In genomic region chr12:57894577-57895292, GRCh38 we compare ENCODE assay signal across 9 cellular contexts. TPM values are rescaled to one million over a fixed set of nuclear protein-coding genes. Genes with fewer than 3 reads are reported as not detected.
DNase-seq lines count a peak whose midpoint lies in the region; ATAC-seq, FAIRE-seq and TF ChIP-seq lines count a peak whose summit lies in the region.
"Had no signal": no experiment of that assay in that cellular context is flagged by ENCODE, and none has a peak within 500 bp of the region (broad histone marks: within the 10 kb centered on the region; RNA-seq: fewer than 3 reads in every experiment).

No MANE protein-coding gene starts in this region.

- 80 to 83% methylated on average over 5 of the region's 5 CpGs for WGBS in pancreas, 2 donors
- WGBS in lower leg skin, 2 donors = 31 to 45% methylated on average over 5 of the region's 5 CpGs

- intact Hi-C loops in colonic mucosa (cut with DNase I) (no loop called here), pancreas (cut with DNase I) (no loop called here), lower leg skin (cut with DNase I; ENCODE audit: low total_unique reads) (loop anchor here (5.0 kb wide), 1 partner anchor 57 kb away; no protein-coding TSS in a partner anchor)

- TF ChIP-seq CTCF in DOHH2 (IDR thresholded peaks at IDR 0.05; ENCODE audit: low read depth, low read length, poor library complexity, severe bottlenecking) (no peak), colonic mucosa (IDR thresholded peaks at IDR 0.05) (no peak), pancreas (IDR thresholded peaks at IDR 0.05) (no peak), lower leg skin (IDR thresholded peaks at IDR 0.05) (no peak)

- H3K27ac Mint-ChIP-seq in effector memory CD8-positive, alpha-beta T cell = no peak overlapping the region

- H3F3A ChIP-seq in DOHH2 (ENCODE audit: control insufficient read depth, insufficient read depth) = peaks cover 11% of the 10 kb centered on the region

- H3K36me3 ChIP-seq in DOHH2 (ENCODE audit: control insufficient read depth, low read length) (no peaks in the 10 kb centered on the region), colonic mucosa (no peaks in the 10 kb centered on the region), pancreas (no peaks in the 10 kb centered on the region)

- DNase-seq in NCI-H2171 treated with DMSO at 0.1 percent for 48 hours (lab: John Stamatoyannopoulos, UW) (peak; percentile 98), colonic mucosa (peak; percentile 32), pancreas (no peak), NCI-H187 treated with DMSO at 0.1 percent for 48 hours (lab: John Stamatoyannopoulos, UW) (no peak), lower leg skin (ENCODE audit: low spot score in 2 of 2) (no peak), NCI-H128 (lab: John Stamatoyannopoulos, UW; ENCODE audit: unreplicated experiment) (no peak)
- no peak for DNase-seq in effector memory CD8-positive, alpha-beta T cell
- DNase-seq: stimulated activated CD4-positive, alpha-beta T cell treated with anti-CD3 and anti-CD28 coated beads, Interleukin-15, amount 100 ng/mL, for 24 hours had no signal

- H3K27me3 ChIP-seq in DOHH2 (ENCODE audit: control insufficient read depth, low read length) = peaks cover 28% of the 10 kb centered on the region
- no peaks in the 10 kb centered on the region for H3K27me3 ChIP-seq in colonic mucosa
- no peaks in the 10 kb centered on the region for H3K27me3 ChIP-seq in pancreas

- H3K27me3 Mint-ChIP-seq in effector memory CD8-positive, alpha-beta T cell = peaks cover 0 to 16% of the 10 kb centered on the region in 2 donors

- H3K4me1 ChIP-seq in DOHH2 (ENCODE audit: control insufficient read depth, low read length) = peaks cover 73% of the 10 kb centered on the region
- peaks cover 41% of the 10 kb centered on the region for H3K4me1 ChIP-seq in colonic mucosa
- peaks cover 4 to 41% (median 5%) of the 10 kb centered on the region in 3 donors for H3K4me1 ChIP-seq in pancreas

- H3K9me2 ChIP-seq in DOHH2 (replicated peaks; ENCODE audit: control insufficient read depth, low read length) = no peaks in the 10 kb centered on the region

- H3K27ac ChIP-seq in DOHH2 (ENCODE audit: low read depth, low read length) (no peak overlapping the region), colonic mucosa (peak overlapping the region; percentile 92), pancreas (peak overlapping the region; percentile 56 to 92 (median 72))

- H3K4me1 Mint-ChIP-seq in effector memory CD8-positive, alpha-beta T cell (ENCODE audit: low read depth in 2 of 2) = peaks cover 27 to 32% of the 10 kb centered on the region in 2 donors

- peaks cover 18% of the 10 kb centered on the region for H3K36me3 Mint-ChIP-seq in effector memory CD8-positive, alpha-beta T cell (ENCODE audit: insufficient read depth)

- H3K9me3 ChIP-seq in DOHH2 (ENCODE audit: control insufficient read depth, insufficient read depth, low read length) (no peaks in the 10 kb centered on the region), colonic mucosa (no peaks in the 10 kb centered on the region), pancreas (no peaks in the 10 kb centered on the region)

- FAIRE-seq in pancreas (lab: Jason Lieb, UNC) = no peak

- H3K4me2 ChIP-seq in DOHH2 (ENCODE audit: low read length) = peak overlapping the region; percentile 16

- H3K9ac ChIP-seq in colonic mucosa (ENCODE audit: low read depth in 2 of 2, low read length in 2 of 2) = peak overlapping the region in 1 of 2 donors; percentile 82

- H3K79me2 ChIP-seq in DOHH2 (ENCODE audit: control insufficient read depth, low read length) = no peaks in the 10 kb centered on the region

- TF ChIP-seq POLR2A in lower leg skin (IDR thresholded peaks at IDR 0.05) = no peak

- no peak overlapping the region for H3K4me3 Mint-ChIP-seq in effector memory CD8-positive, alpha-beta T cell

- H3K9me3 Mint-ChIP-seq in effector memory CD8-positive, alpha-beta T cell = no peaks in the 10 kb centered on the region

- H3K4me3 ChIP-seq in DOHH2 (ENCODE audit: low read length) = no peak overlapping the region
- H3K4me3 ChIP-seq in colonic mucosa = no peak overlapping the region
- no peak overlapping the region for H3K4me3 ChIP-seq in pancreas
- H3K4me3 ChIP-seq in lower leg skin (ENCODE audit: low read depth, poor library complexity, severe bottlenecking) = no peak overlapping the region

- no peak for ATAC-seq in pancreas
- ATAC-seq in effector memory CD8-positive, alpha-beta T cell (replicated peaks) = no peak

- H4K20me1 ChIP-seq in DOHH2 (ENCODE audit: control insufficient read depth, insufficient read depth, low read depth, low read length) = no peaks in the 10 kb centered on the region

RNA-seq across cellular contexts. Expression of gene ATP23, which starts 46.6 kb away (rescaled TPM):
- total RNA-seq in colonic mucosa = 10 to 100 TPM; 13.1 to 14.9 TPM
- 1 to 10 TPM; 2.7 to 5.0 (median 4.1) TPM for total RNA-seq in pancreas
- polyA plus RNA-seq in pancreas = 1 to 10 TPM; 3.8 to 5.7 TPM
- 10 to 100 TPM in 2 of 4 donors, 1 to 10 TPM in 2; 3.0 to 14.3 (median 10.8) TPM for total RNA-seq in lower leg skin

RNA-seq across cellular contexts. Expression of gene CTDSP2, which starts 48.2 kb away (rescaled TPM):
- total RNA-seq in colonic mucosa = 100 to 1,000 TPM; 131 to 200 TPM
- 100 to 1,000 TPM in 2 of 6 donors, 10 to 100 TPM in 4; 88.8 to 165 (median 94.5) TPM for total RNA-seq in pancreas
- polyA plus RNA-seq in pancreas = 10 to 100 TPM; 38.7 to 48.6 TPM
- total RNA-seq in lower leg skin = 100 to 1,000 TPM; 129 to 174 (median 169) TPM

Comparison
In these comparisons a context has a peak if more than half of its experiments do, and no peak if none do; other contexts are left out.
1. DNase-seq: peak in NCI-H2171 treated with DMSO at 0.1 percent for 48 hours (single experiment) and colonic mucosa (single experiment); none in pancreas (0 of 6), NCI-H187 treated with DMSO at 0.1 percent for 48 hours (single experiment), effector memory CD8-positive, alpha-beta T cell (0 of 3), lower leg skin (0 of 2) and NCI-H128 (single experiment).